8 cellular contexts compared by ENCODE assay signal in genomic region chr20:44967207-44967807, GRCh38. TPM values are rescaled to one million over a fixed set of nuclear protein-coding genes. Genes with fewer than 3 reads are reported as not detected.
DNase-seq lines count a peak whose midpoint lies in the region; ATAC-seq and TF ChIP-seq lines count a peak whose summit lies in the region.

No MANE protein-coding gene starts in this region.

- TF ChIP-seq CTCF in AG04449 (IDR thresholded peaks at IDR 0.05; ENCODE audit: insufficient read depth, low read length, missing control alignments) (no peak), HFFc6 (IDR thresholded peaks at IDR 0.05) (no peak), endothelial cell (IDR thresholded peaks at IDR 0.05; ENCODE audit: unreplicated experiment) (no peak), nephron (IDR thresholded peaks at IDR 0.05; ENCODE audit: unreplicated experiment in 3 of 3) (no peak)

- intact Hi-C loops in posterior vena cava (cut with DNase I), result no loop called here

- DNase-seq in AG04449 (ENCODE audit: low read depth, low spot score) (no peak), HFFc6 (peak; percentile 25), UCSD-AML1 (lab: John Stamatoyannopoulos, UW; ENCODE audit: unreplicated experiment) (peak; percentile 28), endothelial cell (ENCODE audit: low spot score) (no peak), posterior vena cava (ENCODE audit: low spot score) (no peak), NCI-H128 (lab: John Stamatoyannopoulos, UW; ENCODE audit: unreplicated experiment) (no peak)

- H3K4me3 Mint-ChIP-seq in HFFc6 (peak overlapping the region; percentile 96), endothelial cell (ENCODE audit: unreplicated experiment) (peak overlapping the region; percentile 99), nephron (peak overlapping the region; percentile 97 to 100 (median 99))

- peak overlapping the region; percentile 84 for H3K27ac Mint-ChIP-seq in HFFc6
- H3K27ac Mint-ChIP-seq in endothelial cell (ENCODE audit: unreplicated experiment), result peak overlapping the region; percentile 81
- peak overlapping the region; percentile 71 to 85 (median 75) for H3K27ac Mint-ChIP-seq in nephron

- POLR2A ChIA-PET in AG04449 (lab: Yijun Ruan, JAX), result no interaction called here

- CTCF ChIA-PET in AG04449 (lab: Yijun Ruan, JAX), result interaction anchor here (0.9 to 3.1 kb wide), 4 partner anchors 8 to 325 kb away, joined by 3 to 30 read pairs (median 4); no protein-coding TSS in a partner anchor

- H3K27me3 Mint-ChIP-seq in HFFc6 (ENCODE audit: insufficient read depth) (peaks cover 3% of the 10 kb centered on the region), endothelial cell (ENCODE audit: unreplicated experiment) (peaks cover 14% of the 10 kb centered on the region), nephron (ENCODE audit: low read depth) (no peaks in the 10 kb centered on the region)

- no peaks in the 10 kb centered on the region; the same call in 1 of the 2 replicates for H3K36me3 Mint-ChIP-seq in HFFc6 (ENCODE audit: low read depth)
- peaks cover 6% of the 10 kb centered on the region for H3K36me3 Mint-ChIP-seq in endothelial cell (ENCODE audit: low read depth, unreplicated experiment)
- H3K36me3 Mint-ChIP-seq in nephron (ENCODE audit: low read depth), result no peaks in the 10 kb centered on the region

- H3K4me1 Mint-ChIP-seq in HFFc6 (ENCODE audit: low read depth) (peaks cover 57% of the 10 kb centered on the region), endothelial cell (ENCODE audit: unreplicated experiment) (peaks cover 60% of the 10 kb centered on the region), nephron (peaks cover 21% of the 10 kb centered on the region)

- peak overlapping the region; percentile 96 for H3K4me3 ChIP-seq in AG04449 (ENCODE audit: low read depth, low read length)

- H3K9me3 Mint-ChIP-seq in HFFc6 (no peaks in the 10 kb centered on the region), endothelial cell (ENCODE audit: unreplicated experiment) (no peaks in the 10 kb centered on the region), nephron (no peaks in the 10 kb centered on the region)

- no peak for ATAC-seq in GM18519 (IDR thresholded peaks at IDR 0.05; ENCODE audit: low FRiP score, unreplicated experiment)

RNA-seq across cellular contexts. Expression of gene STK4, which starts 1.0 kb away (rescaled TPM):
- total RNA-seq in HFFc6 (2021; fragmentation: NEBNext Ultra II Directional; extraction: Animal tissue kit (Norgen Biotek cat#: 25700)), result 10 to 100 TPM; 34.3 to 46.6 (median 36.6) TPM
- total RNA-seq in endothelial cell (ENCODE audit: unreplicated experiment), result 34.1 TPM
- total RNA-seq in posterior vena cava, result 10 to 100 TPM; 29.0 to 30.1 TPM

RNA-seq across cellular contexts. Expression of gene TOMM34, which starts 7.1 kb away (rescaled TPM):
- 10 to 100 TPM; 88.5 to 96.5 (median 93.0) TPM for total RNA-seq in HFFc6 (2021; fragmentation: NEBNext Ultra II Directional; extraction: Animal tissue kit (Norgen Biotek cat#: 25700))
- total RNA-seq in endothelial cell (ENCODE audit: unreplicated experiment) (46.2 TPM), posterior vena cava (10 to 100 TPM in 1 of 2 donors, 1 to 10 TPM in 1; 7.3 to 12.3 TPM)

RNA-seq across cellular contexts. Expression of gene PABPC1L, which starts 57.4 kb away (rescaled TPM):
- total RNA-seq in HFFc6 (2021; fragmentation: NEBNext Ultra II Directional; extraction: Animal tissue kit (Norgen Biotek cat#: 25700)), result 10 to 100 TPM; 14.4 to 22.4 (median 16.6) TPM
- total RNA-seq in endothelial cell (ENCODE audit: unreplicated experiment), result 17.3 TPM
- total RNA-seq in posterior vena cava, result 1 to 10 TPM; 5.9 to 9.9 TPM

Comparison
In these comparisons a context has a peak if more than half of its experiments do, and no peak if none do; other contexts are left out.
1. DNase-seq: peak in HFFc6 (single experiment) and UCSD-AML1 (single experiment); none in AG04449 (single experiment), endothelial cell (single experiment), posterior vena cava (single experiment) and NCI-H128 (single experiment).
2. Peak in every context shown above with its lines, with median percentiles within 50 percentile points of each other: H3K27ac Mint-ChIP-seq and H3K4me3 Mint-ChIP-seq.